1 cellular context compared by ENCODE assay signal in the genomic region with DNA sequence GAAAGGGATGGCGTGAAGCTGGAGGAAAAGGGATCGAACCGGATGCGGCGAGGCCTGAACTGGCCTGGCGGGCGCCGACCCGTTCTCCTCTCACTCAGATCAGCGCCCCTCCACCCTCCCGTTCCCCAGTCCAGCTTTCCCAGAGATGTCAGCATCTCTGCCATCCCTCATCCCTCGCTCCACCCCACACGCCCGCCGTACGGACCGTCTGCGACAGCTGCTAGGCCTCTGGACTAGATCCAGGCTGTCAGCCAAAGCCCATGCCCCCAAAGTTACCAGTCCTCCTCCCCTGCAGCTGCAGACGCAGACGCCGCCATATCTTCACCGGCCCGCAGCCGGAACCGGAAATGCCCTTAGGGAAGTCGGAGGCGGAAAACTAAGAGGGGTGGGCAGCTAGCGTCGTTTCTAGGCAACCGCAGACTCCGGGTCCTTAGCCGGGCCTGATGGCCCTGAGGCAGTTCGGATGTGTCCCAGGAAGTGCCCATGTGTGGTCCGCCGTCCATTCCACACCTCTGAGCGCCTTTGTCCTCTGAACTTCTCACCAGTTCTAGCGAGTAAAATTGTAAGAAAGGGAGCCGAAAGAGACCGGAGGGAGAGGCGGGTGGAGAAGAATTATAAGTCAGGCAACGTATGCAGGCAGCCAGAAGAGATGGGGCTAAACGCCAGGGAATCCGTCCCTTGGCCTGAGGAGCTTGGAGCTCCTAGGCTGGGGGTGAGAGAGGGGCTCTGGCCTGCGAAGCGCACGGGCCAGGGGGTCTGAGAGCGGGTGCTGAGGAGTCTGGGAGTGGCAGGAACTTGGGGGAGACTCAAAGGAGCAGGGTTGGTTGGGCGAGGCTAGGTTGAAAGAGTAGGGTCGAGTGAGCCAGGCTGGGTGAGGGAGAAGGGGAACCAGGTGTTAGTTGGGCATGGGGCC.
TF ChIP-seq lines count a peak whose summit lies in the region.

A gene with protein sequence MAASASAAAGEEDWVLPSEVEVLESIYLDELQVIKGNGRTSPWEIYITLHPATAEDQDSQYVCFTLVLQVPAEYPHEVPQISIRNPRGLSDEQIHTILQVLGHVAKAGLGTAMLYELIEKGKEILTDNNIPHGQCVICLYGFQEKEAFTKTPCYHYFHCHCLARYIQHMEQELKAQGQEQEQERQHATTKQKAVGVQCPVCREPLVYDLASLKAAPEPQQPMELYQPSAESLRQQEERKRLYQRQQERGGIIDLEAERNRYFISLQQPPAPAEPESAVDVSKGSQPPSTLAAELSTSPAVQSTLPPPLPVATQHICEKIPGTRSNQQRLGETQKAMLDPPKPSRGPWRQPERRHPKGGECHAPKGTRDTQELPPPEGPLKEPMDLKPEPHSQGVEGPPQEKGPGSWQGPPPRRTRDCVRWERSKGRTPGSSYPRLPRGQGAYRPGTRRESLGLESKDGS (minus strand): TSS at position 349 of the 913 bp plus-strand sequence. CDS start 32 bp downstream, at position 317.
A gene with protein sequence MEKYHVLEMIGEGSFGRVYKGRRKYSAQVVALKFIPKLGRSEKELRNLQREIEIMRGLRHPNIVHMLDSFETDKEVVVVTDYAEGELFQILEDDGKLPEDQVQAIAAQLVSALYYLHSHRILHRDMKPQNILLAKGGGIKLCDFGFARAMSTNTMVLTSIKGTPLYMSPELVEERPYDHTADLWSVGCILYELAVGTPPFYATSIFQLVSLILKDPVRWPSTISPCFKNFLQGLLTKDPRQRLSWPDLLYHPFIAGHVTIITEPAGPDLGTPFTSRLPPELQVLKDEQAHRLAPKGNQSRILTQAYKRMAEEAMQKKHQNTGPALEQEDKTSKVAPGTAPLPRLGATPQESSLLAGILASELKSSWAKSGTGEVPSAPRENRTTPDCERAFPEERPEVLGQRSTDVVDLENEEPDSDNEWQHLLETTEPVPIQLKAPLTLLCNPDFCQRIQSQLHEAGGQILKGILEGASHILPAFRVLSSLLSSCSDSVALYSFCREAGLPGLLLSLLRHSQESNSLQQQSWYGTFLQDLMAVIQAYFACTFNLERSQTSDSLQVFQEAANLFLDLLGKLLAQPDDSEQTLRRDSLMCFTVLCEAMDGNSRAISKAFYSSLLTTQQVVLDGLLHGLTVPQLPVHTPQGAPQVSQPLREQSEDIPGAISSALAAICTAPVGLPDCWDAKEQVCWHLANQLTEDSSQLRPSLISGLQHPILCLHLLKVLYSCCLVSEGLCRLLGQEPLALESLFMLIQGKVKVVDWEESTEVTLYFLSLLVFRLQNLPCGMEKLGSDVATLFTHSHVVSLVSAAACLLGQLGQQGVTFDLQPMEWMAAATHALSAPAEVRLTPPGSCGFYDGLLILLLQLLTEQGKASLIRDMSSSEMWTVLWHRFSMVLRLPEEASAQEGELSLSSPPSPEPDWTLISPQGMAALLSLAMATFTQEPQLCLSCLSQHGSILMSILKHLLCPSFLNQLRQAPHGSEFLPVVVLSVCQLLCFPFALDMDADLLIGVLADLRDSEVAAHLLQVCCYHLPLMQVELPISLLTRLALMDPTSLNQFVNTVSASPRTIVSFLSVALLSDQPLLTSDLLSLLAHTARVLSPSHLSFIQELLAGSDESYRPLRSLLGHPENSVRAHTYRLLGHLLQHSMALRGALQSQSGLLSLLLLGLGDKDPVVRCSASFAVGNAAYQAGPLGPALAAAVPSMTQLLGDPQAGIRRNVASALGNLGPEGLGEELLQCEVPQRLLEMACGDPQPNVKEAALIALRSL (N-terminal part only) (plus strand): TSS at position 433 of the 913 bp plus-strand sequence. CDS start 744 bp downstream, outside the sequence.

TF ChIP-seq in HepG2, 621 proteins besides CTCF, POLR2A, EP300 and RAD21 (continued from another document and continues in another):
- TF ChIP-seq, protein P1, sequence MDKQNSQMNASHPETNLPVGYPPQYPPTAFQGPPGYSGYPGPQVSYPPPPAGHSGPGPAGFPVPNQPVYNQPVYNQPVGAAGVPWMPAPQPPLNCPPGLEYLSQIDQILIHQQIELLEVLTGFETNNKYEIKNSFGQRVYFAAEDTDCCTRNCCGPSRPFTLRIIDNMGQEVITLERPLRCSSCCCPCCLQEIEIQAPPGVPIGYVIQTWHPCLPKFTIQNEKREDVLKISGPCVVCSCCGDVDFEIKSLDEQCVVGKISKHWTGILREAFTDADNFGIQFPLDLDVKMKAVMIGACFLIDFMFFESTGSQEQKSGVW (CRISPR knock-in tag; IDR thresholded peaks at IDR 0.05; ENCODE audit: borderline replicate concordance): no peak
- TF ChIP-seq ZNF75D (CRISPR knock-in tag; IDR thresholded peaks at IDR 0.05; ENCODE audit: borderline replicate concordance) (peak; percentile 88; the same call in 1 of the 2 replicates), ZNF850 (CRISPR knock-in tag; conservative IDR thresholded peaks at IDR 0.05) (no peak), EEA1 (CRISPR knock-in tag; IDR thresholded peaks at IDR 0.05; ENCODE audit: borderline replicate concordance) (peak; percentile 54; the same call in 1 of the 2 replicates), ZSCAN22 (CRISPR knock-in tag; IDR thresholded peaks at IDR 0.05) (no peak; the same call in 1 of the 2 replicates), RBM39 (IDR thresholded peaks at IDR 0.05; ENCODE audit: low read depth, low read length, poor library complexity, severe bottlenecking) (peak; percentile 79), KLF6 (CRISPR knock-in tag; IDR thresholded peaks at IDR 0.05) (peak; percentile 85), GATAD2A (CRISPR knock-in tag; IDR thresholded peaks at IDR 0.05) (peak; percentile 36), HNRNPL (IDR thresholded peaks at IDR 0.05; ENCODE audit: low read depth, low read length) (0 out of 2 replicates have a peak, but pooled peaks have one; percentile 30), BRD4 (CRISPR knock-in tag; IDR thresholded peaks at IDR 0.05) (0 out of 2 replicates have a peak, but pooled peaks have one; percentile 33), JUNB (CRISPR knock-in tag; IDR thresholded peaks at IDR 0.05; ENCODE audit: borderline replicate concordance) (no peak), ZSCAN31 (CRISPR knock-in tag; IDR thresholded peaks at IDR 0.05; ENCODE audit: low read depth) (peak; percentile 73), BCL6 (CRISPR knock-in tag; IDR thresholded peaks at IDR 0.05) (no peak; the same call in 1 of the 2 replicates), SOX13 (IDR thresholded peaks at IDR 0.05) (no peak), SOX13 (CRISPR knock-in tag; conservative IDR thresholded peaks at IDR 0.05 in 1 of 2, IDR thresholded peaks at IDR 0.05 in 1 of 2) (peak in 1 of 2 experiments; percentile 6; a peak in 1 of 4 replicates), AHR (CRISPR knock-in tag; IDR thresholded peaks at IDR 0.05) (no peak), FIP1L1 (IDR thresholded peaks at IDR 0.05; ENCODE audit: borderline replicate concordance, insufficient read depth, low read depth, low read length) (no peak), ZBTB8A (CRISPR knock-in tag; IDR thresholded peaks at IDR 0.05; ENCODE audit: borderline replicate concordance, low read depth) (no peak), SCMH1 (CRISPR knock-in tag; IDR thresholded peaks at IDR 0.05; ENCODE audit: borderline replicate concordance) (no peak), MED13 (CRISPR knock-in tag; IDR thresholded peaks at IDR 0.05) (0 out of 2 replicates have a peak, but pooled peaks have one; percentile 56), HMG20B (CRISPR knock-in tag; conservative IDR thresholded peaks at IDR 0.05) (no peak), ZNF577 (CRISPR knock-in tag; IDR thresholded peaks at IDR 0.05; ENCODE audit: borderline replicate concordance, low read depth) (no peak), AGO2 (optimal IDR thresholded peaks at IDR 0.05; ENCODE audit: low read depth, low read length) (peak; percentile 73), CBX5 (CRISPR knock-in tag; IDR thresholded peaks at IDR 0.05; ENCODE audit: borderline replicate concordance) (peak; percentile 82; the same call in 1 of the 2 replicates), MTA3 (CRISPR knock-in tag; IDR thresholded peaks at IDR 0.05) (no peak; the same call in 1 of the 2 replicates), TP53 (CRISPR knock-in tag; conservative IDR thresholded peaks at IDR 0.05) (no peak), MYC (CRISPR knock-in tag; IDR thresholded peaks at IDR 0.05; ENCODE audit: borderline replicate concordance) (peak; percentile 55; the same call in 1 of the 2 replicates), ZNF572 (CRISPR knock-in tag; IDR thresholded peaks at IDR 0.05) (peak; percentile 91), IKZF1 (IDR thresholded peaks at IDR 0.05) (no peak), ARID2 (CRISPR knock-in tag; IDR thresholded peaks at IDR 0.05; ENCODE audit: borderline replicate concordance) (no peak), FLYWCH1 (CRISPR knock-in tag; IDR thresholded peaks at IDR 0.05) (no peak), ZNF24 (IDR thresholded peaks at IDR 0.05) (no peak)
- TF ChIP-seq, protein P2, sequence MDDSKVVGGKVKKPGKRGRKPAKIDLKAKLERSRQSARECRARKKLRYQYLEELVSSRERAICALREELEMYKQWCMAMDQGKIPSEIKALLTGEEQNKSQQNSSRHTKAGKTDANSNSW (CRISPR knock-in tag; IDR thresholded peaks at IDR 0.05; ENCODE audit: borderline replicate concordance): no peak
- TF ChIP-seq, protein P3, sequence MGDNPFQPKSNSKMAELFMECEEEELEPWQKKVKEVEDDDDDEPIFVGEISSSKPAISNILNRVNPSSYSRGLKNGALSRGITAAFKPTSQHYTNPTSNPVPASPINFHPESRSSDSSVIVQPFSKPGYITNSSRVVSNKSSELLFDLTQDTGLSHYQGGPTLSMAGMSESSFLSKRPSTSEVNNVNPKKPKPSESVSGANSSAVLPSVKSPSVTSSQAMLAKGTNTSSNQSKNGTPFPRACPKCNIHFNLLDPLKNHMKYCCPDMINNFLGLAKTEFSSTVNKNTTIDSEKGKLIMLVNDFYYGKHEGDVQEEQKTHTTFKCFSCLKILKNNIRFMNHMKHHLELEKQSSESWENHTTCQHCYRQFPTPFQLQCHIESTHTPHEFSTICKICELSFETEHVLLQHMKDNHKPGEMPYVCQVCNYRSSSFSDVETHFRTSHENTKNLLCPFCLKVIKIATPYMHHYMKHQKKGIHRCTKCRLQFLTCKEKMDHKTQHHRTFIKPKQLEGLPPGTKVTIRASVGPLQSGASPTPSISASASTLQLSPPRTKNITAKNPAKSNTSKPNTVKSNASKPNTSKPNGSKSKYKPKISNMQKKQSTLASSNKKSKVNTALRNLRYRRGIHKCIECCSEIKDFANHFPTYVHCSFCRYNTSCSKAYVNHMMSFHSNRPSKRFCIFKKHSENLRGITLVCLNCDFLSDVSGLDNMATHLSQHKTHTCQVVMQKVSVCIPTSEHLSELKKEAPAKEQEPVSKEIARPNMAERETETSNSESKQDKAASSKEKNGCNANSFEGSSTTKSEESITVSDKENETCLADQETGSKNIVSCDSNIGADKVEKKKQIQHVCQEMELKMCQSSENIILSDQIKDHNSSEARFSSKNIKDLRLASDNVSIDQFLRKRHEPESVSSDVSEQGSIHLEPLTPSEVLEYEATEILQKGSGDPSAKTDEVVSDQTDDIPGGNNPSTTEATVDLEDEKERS (CRISPR knock-in tag; IDR thresholded peaks at IDR 0.05): no peak
- TF ChIP-seq, protein P4, sequence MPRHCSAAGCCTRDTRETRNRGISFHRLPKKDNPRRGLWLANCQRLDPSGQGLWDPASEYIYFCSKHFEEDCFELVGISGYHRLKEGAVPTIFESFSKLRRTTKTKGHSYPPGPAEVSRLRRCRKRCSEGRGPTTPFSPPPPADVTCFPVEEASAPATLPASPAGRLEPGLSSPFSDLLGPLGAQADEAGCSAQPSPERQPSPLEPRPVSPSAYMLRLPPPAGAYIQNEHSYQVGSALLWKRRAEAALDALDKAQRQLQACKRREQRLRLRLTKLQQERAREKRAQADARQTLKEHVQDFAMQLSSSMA (CRISPR knock-in tag; IDR thresholded peaks at IDR 0.05): peak; percentile 87
- TF ChIP-seq, protein P5, sequence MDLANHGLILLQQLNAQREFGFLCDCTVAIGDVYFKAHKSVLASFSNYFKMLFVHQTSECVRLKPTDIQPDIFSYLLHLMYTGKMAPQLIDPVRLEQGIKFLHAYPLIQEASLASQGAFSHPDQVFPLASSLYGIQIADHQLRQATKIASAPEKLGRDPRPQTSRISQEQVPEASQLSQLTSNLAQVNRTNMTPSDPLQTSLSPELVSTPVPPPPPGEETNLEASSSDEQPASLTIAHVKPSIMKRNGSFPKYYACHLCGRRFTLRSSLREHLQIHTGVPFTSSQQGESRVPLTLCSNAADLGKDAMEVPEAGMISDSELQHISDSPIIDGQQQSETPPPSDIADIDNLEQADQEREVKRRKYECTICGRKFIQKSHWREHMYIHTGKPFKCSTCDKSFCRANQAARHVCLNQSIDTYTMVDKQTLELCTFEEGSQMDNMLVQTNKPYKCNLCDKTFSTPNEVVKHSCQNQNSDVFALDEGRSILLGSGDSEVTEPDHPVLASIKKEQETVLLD (CRISPR knock-in tag; IDR thresholded peaks at IDR 0.05; ENCODE audit: low read depth): no peak
- TF ChIP-seq, protein P6, sequence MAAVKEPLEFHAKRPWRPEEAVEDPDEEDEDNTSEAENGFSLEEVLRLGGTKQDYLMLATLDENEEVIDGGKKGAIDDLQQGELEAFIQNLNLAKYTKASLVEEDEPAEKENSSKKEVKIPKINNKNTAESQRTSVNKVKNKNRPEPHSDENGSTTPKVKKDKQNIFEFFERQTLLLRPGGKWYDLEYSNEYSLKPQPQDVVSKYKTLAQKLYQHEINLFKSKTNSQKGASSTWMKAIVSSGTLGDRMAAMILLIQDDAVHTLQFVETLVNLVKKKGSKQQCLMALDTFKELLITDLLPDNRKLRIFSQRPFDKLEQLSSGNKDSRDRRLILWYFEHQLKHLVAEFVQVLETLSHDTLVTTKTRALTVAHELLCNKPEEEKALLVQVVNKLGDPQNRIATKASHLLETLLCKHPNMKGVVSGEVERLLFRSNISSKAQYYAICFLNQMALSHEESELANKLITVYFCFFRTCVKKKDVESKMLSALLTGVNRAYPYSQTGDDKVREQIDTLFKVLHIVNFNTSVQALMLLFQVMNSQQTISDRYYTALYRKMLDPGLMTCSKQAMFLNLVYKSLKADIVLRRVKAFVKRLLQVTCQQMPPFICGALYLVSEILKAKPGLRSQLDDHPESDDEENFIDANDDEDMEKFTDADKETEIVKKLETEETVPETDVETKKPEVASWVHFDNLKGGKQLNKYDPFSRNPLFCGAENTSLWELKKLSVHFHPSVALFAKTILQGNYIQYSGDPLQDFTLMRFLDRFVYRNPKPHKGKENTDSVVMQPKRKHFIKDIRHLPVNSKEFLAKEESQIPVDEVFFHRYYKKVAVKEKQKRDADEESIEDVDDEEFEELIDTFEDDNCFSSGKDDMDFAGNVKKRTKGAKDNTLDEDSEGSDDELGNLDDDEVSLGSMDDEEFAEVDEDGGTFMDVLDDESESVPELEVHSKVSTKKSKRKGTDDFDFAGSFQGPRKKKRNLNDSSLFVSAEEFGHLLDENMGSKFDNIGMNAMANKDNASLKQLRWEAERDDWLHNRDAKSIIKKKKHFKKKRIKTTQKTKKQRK (IDR thresholded peaks at IDR 0.05; ENCODE audit: low read length): no peak
- TF ChIP-seq, protein P7, sequence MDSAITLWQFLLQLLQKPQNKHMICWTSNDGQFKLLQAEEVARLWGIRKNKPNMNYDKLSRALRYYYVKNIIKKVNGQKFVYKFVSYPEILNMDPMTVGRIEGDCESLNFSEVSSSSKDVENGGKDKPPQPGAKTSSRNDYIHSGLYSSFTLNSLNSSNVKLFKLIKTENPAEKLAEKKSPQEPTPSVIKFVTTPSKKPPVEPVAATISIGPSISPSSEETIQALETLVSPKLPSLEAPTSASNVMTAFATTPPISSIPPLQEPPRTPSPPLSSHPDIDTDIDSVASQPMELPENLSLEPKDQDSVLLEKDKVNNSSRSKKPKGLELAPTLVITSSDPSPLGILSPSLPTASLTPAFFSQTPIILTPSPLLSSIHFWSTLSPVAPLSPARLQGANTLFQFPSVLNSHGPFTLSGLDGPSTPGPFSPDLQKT (CRISPR knock-in tag; IDR thresholded peaks at IDR 0.05; ENCODE audit: borderline replicate concordance): 0 out of 2 replicates have a peak, but pooled peaks have one; percentile 64
